ENCODE assay signal across 8 cellular contexts in the genomic region with DNA sequence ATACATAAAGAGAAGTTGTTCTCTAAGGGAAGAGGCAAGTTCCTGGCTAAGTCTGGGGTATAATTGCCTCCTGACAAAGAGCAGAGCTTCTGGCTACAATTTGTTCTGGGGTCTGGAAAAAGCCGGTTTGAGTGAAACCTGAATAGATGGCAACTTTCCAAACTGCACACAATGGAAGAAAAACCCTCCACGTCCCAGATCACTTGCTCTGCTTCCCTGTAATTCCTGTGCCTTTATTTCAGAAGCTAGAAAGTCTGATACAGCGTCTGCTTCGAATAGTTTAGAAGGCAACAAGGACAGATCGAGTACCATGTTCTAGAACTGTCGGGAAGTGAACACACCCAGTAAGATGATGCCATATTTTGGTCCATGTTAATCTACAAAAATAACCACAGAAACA. TPM values are rescaled to one million over a fixed set of nuclear protein-coding genes. Genes with fewer than 3 reads are reported as not detected.
DNase-seq lines count a peak whose midpoint lies in the region; ATAC-seq, FAIRE-seq and TF ChIP-seq lines count a peak whose summit lies in the region.

No MANE protein-coding gene starts in this region.

- no peaks in the 10 kb centered on the region for H3K9me3 ChIP-seq in spleen

- 64 to 78% (median 66%) methylated on average over 6 of the region's 6 CpGs for WGBS in spleen, 5 donors

- peaks cover 0 to 9% (median 3%) of the 10 kb centered on the region in 6 donors for H3K36me3 ChIP-seq in spleen

- peaks cover 30 to 82% (median 53%) of the 10 kb centered on the region in 6 donors for H3K4me1 ChIP-seq in spleen

- H3K27me3 ChIP-seq in spleen (replicated peaks in 1 of 7): no peaks in the 10 kb centered on the region

- TF ChIP-seq POLR2A in spleen (IDR thresholded peaks at IDR 0.05): no peak
- no peak for TF ChIP-seq POLR2A in GM12891 (IDR thresholded peaks at IDR 0.05; ENCODE audit: low read depth, low read length)

- DNase-seq in LHCN-M2 (ENCODE audit: low read depth): peak; percentile 88
- DNase-seq in fibroblast of the conjunctiva (ENCODE audit: low read depth): peak; percentile 44
- DNase-seq in spleen: no peak
- DNase-seq in D721Med (ENCODE audit: insufficient read length, low spot score): no peak
- no peak for DNase-seq in GM12891 (ENCODE audit: insufficient read length, low spot score)
- no peak for DNase-seq in NCI-H524 (lab: John Stamatoyannopoulos, UW)

- FAIRE-seq in D721Med (lab: Jason Lieb, UNC) (no peak), GM12891 (lab: Jason Lieb, UNC) (no peak)

- intact Hi-C loops in spleen (cut with DNase I; ENCODE audit: low total_unique reads): no loop called here

- peak; percentile 16 for ATAC-seq in SK-N-SH treated with all-trans-retinoic acid at 6 μM for 48 hours
- no peak for ATAC-seq in GM18868 (IDR thresholded peaks at IDR 0.05; ENCODE audit: unreplicated experiment)

- peak overlapping the region in 7 of 8 donors; percentile 29 to 99 (median 98) for H3K27ac ChIP-seq in spleen

- no peak overlapping the region for H3K4me3 ChIP-seq in spleen

- TF ChIP-seq CTCF in spleen (IDR thresholded peaks at IDR 0.05 in 8 of 11, conservative IDR thresholded peaks at IDR 0.05 in 3 of 11) (no peak), D721Med (IDR thresholded peaks at IDR 0.05; ENCODE audit: insufficient read depth, missing control alignments) (no peak)

TF ChIP-seq in SK-N-SH treated with all-trans-retinoic acid at 6 μM for 48 hours, 23 proteins besides CTCF, POLR2A, EP300 and RAD21 (continues in another document):
- TF ChIP-seq ISL1 (CRISPR knock-in tag; IDR thresholded peaks at IDR 0.05): peak; percentile 47; the same call in 1 of the 2 replicates
- peak; percentile 50; the same call in 1 of the 2 replicates for TF ChIP-seq SNAI2 (CRISPR knock-in tag; IDR thresholded peaks at IDR 0.05)
- TF ChIP-seq ZFP3 (CRISPR knock-in tag; IDR thresholded peaks at IDR 0.05): no peak
- TF ChIP-seq, protein P1, sequence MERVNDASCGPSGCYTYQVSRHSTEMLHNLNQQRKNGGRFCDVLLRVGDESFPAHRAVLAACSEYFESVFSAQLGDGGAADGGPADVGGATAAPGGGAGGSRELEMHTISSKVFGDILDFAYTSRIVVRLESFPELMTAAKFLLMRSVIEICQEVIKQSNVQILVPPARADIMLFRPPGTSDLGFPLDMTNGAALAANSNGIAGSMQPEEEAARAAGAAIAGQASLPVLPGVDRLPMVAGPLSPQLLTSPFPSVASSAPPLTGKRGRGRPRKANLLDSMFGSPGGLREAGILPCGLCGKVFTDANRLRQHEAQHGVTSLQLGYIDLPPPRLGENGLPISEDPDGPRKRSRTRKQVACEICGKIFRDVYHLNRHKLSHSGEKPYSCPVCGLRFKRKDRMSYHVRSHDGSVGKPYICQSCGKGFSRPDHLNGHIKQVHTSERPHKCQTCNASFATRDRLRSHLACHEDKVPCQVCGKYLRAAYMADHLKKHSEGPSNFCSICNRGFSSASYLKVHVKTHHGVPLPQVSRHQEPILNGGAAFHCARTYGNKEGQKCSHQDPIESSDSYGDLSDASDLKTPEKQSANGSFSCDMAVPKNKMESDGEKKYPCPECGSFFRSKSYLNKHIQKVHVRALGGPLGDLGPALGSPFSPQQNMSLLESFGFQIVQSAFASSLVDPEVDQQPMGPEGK (CRISPR knock-in tag; IDR thresholded peaks at IDR 0.05; ENCODE audit: borderline replicate concordance): 0 out of 2 replicates have a peak, but pooled peaks have one; percentile 62
- peak; percentile 46; the same call in 1 of the 2 replicates for TF ChIP-seq TSHZ2 (CRISPR knock-in tag; IDR thresholded peaks at IDR 0.05)

TF ChIP-seq in GM12891, 5 proteins besides CTCF, POLR2A, EP300 and RAD21:
- TF ChIP-seq POU2F2 (IDR thresholded peaks at IDR 0.05; ENCODE audit: low read depth, low read length): no peak

RNA-seq across cellular contexts. Expression of gene WDR82, which starts 1.6 kb away (rescaled TPM):
- total RNA-seq in LHCN-M2 (2014; rRNA removed) (44.5 and 58.0 TPM in 2 replicates), spleen (10 to 100 TPM; 60.5 to 80.6 (median 72.0) TPM)
- 41.3 TPM for polyA plus RNA-seq in LHCN-M2 (2012)
- polyA plus RNA-seq in spleen: 10 to 100 TPM; 20.9 to 35.8 (median 23.6) TPM
- 26.5 TPM for polyA plus RNA-seq in GM12891 (2012; ENCODE audit: low read depth, missing spikeins)

RNA-seq across cellular contexts. Expression of gene GLYCTK, which starts 7.6 kb away (rescaled TPM):
- total RNA-seq in LHCN-M2 (2014; rRNA removed): 13.0 and 20.4 TPM in 2 replicates
- polyA plus RNA-seq in LHCN-M2 (2012): 8.9 TPM
- 10 to 100 TPM; 13.4 to 31.9 (median 26.8) TPM for total RNA-seq in spleen
- polyA plus RNA-seq in spleen: 10 to 100 TPM; 14.9 to 22.5 (median 22.2) TPM
- 11.0 TPM for polyA plus RNA-seq in GM12891 (2012; ENCODE audit: low read depth, missing spikeins)

RNA-seq across cellular contexts. Expression of gene PPM1M, which starts 34.5 kb away (rescaled TPM):
- 16.0 and 22.3 TPM in 2 replicates for total RNA-seq in LHCN-M2 (2014; rRNA removed)
- 26.5 TPM for polyA plus RNA-seq in LHCN-M2 (2012)
- total RNA-seq in spleen: 10 to 100 TPM; 26.3 to 77.8 (median 55.8) TPM
- polyA plus RNA-seq in spleen: 10 to 100 TPM; 29.2 to 37.2 (median 33.6) TPM
- 19.3 TPM for polyA plus RNA-seq in GM12891 (2012; ENCODE audit: low read depth, missing spikeins)

RNA-seq across cellular contexts. Expression of gene DNAH1, which starts 36.1 kb away (rescaled TPM):
- total RNA-seq in LHCN-M2 (2014; rRNA removed) (0.71 and 2.1 TPM in 2 replicates), spleen (10 to 100 TPM; 21.0 to 35.8 (median 27.1) TPM)
- 0.53 TPM for polyA plus RNA-seq in LHCN-M2 (2012)
- polyA plus RNA-seq in spleen: 10 to 100 TPM in 1 of 3 donors, 1 to 10 TPM in 2; 4.9 to 10.1 (median 9.7) TPM
- 3.9 TPM for polyA plus RNA-seq in GM12891 (2012; ENCODE audit: low read depth, missing spikeins)

RNA-seq across cellular contexts. Expression of gene TWF2, which starts 41.1 kb away (rescaled TPM):
- total RNA-seq in LHCN-M2 (2014; rRNA removed) (136 and 145 TPM in 2 replicates), spleen (100 to 1,000 TPM in 1 of 7 donors, 10 to 100 TPM in 6; 57.5 to 109 (median 68.2) TPM)
- 106 TPM for polyA plus RNA-seq in LHCN-M2 (2012)
- 10 to 100 TPM; 47.3 to 71.4 (median 59.8) TPM for polyA plus RNA-seq in spleen
- polyA plus RNA-seq in GM12891 (2012; ENCODE audit: low read depth, missing spikeins): 45.3 TPM

Comparison
In these comparisons a context has a peak if more than half of its experiments do, and no peak if none do; other contexts are left out.
1. DNase-seq: peak in LHCN-M2 (single experiment) and fibroblast of the conjunctiva (single experiment); none in spleen (single experiment), D721Med (single experiment), GM12891 (single experiment) and NCI-H524 (0 of 2).